Comparison of ENCODE assay signal across 8 cellular contexts in genomic region chr11:115919341-115920086, GRCh38.
A peak's percentile ranks its signal among the peaks of the same experiment; 100 is the strongest.
DNase-seq lines count a peak whose midpoint lies in the region; ATAC-seq and TF ChIP-seq lines count a peak whose summit lies in the region.

No MANE protein-coding gene starts in this region.

- no peaks in the 10 kb centered on the region for H3K36me3 Mint-ChIP-seq in activated naive CD8-positive, alpha-beta T cell
- H3K36me3 Mint-ChIP-seq in CD8-positive, alpha-beta T cell, result no peaks in the 10 kb centered on the region

- 47 to 52% methylated on average over 4 of the region's 4 CpGs for WGBS in lower leg skin, 2 donors

- peaks cover 2% of the 10 kb centered on the region for H3K27me3 Mint-ChIP-seq in activated naive CD8-positive, alpha-beta T cell
- H3K27me3 Mint-ChIP-seq in CD8-positive, alpha-beta T cell (ENCODE audit: low read depth), result no peaks in the 10 kb centered on the region

- no peaks in the 10 kb centered on the region for H3K36me3 ChIP-seq in CD8-positive, alpha-beta T cell (ENCODE audit: insufficient read depth, low read length)

- POLR2A ChIA-PET in CD8-positive, alpha-beta T cell (lab: Charles Lee), result no interaction called here

- no peaks in the 10 kb centered on the region for H3K4me1 Mint-ChIP-seq in activated naive CD8-positive, alpha-beta T cell (ENCODE audit: low read depth)
- no peaks in the 10 kb centered on the region for H3K4me1 Mint-ChIP-seq in CD8-positive, alpha-beta T cell (ENCODE audit: low read depth)

- no peaks in the 10 kb centered on the region for H3K27me3 ChIP-seq in CD8-positive, alpha-beta T cell (ENCODE audit: insufficient read depth, low read length)

- H3K27ac ChIP-seq in CD8-positive, alpha-beta T cell (ENCODE audit: low read depth, low read length), result no peak overlapping the region

- H3K27ac Mint-ChIP-seq in activated naive CD8-positive, alpha-beta T cell, result peak overlapping the region; percentile 55
- H3K27ac Mint-ChIP-seq in CD8-positive, alpha-beta T cell, result no peak overlapping the region

- no peaks in the 10 kb centered on the region for H3K9me3 Mint-ChIP-seq in activated naive CD8-positive, alpha-beta T cell (ENCODE audit: low read depth)
- H3K9me3 Mint-ChIP-seq in CD8-positive, alpha-beta T cell, result peaks cover 4% of the 10 kb centered on the region

- TF ChIP-seq POLR2A in GM18951 (IDR thresholded peaks at IDR 0.05; ENCODE audit: extremely low read depth, insufficient read depth, insufficient read length) (peak; percentile 48), lower leg skin (IDR thresholded peaks at IDR 0.05) (no peak)

- no peaks in the 10 kb centered on the region for H3K4me1 ChIP-seq in CD8-positive, alpha-beta T cell (ENCODE audit: insufficient read depth, low read length)

- no peak for TF ChIP-seq CTCF in lower leg skin (IDR thresholded peaks at IDR 0.05)
- no peak for TF ChIP-seq CTCF in CD8-positive, alpha-beta T cell (IDR thresholded peaks at IDR 0.05)

- in situ Hi-C loops in ACHN (cut with HindIII; ENCODE audit: low pct_ligation_motif_present, low pct_unique_long_range_greater_than_20kb, low sequenced_read_pairs), result no loop called here
- in situ Hi-C loops in GM18951 (cut with MboI; ENCODE audit: low sequenced_read_pairs, unreplicated experiment), result no loop called here

- no peaks in the 10 kb centered on the region for H3K9me3 ChIP-seq in CD8-positive, alpha-beta T cell (ENCODE audit: low read length)

- CTCF ChIA-PET in CD8-positive, alpha-beta T cell (lab: Charles Lee), result no interaction called here

- DNase-seq in ACHN, result peak; percentile 77
- no peak for DNase-seq in retina
- DNase-seq in GM19240 (ENCODE audit: insufficient read length, low spot score), result no peak
- no peak for DNase-seq in lower leg skin (ENCODE audit: low spot score in 2 of 2)
- DNase-seq in CD8-positive, alpha-beta T cell, result no peak

- no peak overlapping the region for H3K4me3 Mint-ChIP-seq in activated naive CD8-positive, alpha-beta T cell
- H3K4me3 Mint-ChIP-seq in CD8-positive, alpha-beta T cell, result no peak overlapping the region

- no peak overlapping the region for H3K4me3 ChIP-seq in lower leg skin (ENCODE audit: low read depth, poor library complexity, severe bottlenecking)
- no peak overlapping the region for H3K4me3 ChIP-seq in CD8-positive, alpha-beta T cell (ENCODE audit: low read depth, low read length)

- intact Hi-C loops in lower leg skin (cut with DNase I; ENCODE audit: low total_unique reads), result loop anchor here (10.0 kb wide), 1 partner anchor 595 kb away; no protein-coding TSS in a partner anchor
- intact Hi-C loops in CD8-positive, alpha-beta T cell (cut with DNase I, micrococcal nuclease), result no loop called here

- peak; percentile 42 for ATAC-seq in HG03103 (IDR thresholded peaks at IDR 0.05; ENCODE audit: low read depth, unreplicated experiment)
- no peak for ATAC-seq in CD8-positive, alpha-beta T cell
